Comparison of ENCODE assay signal across 2 cellular contexts in the genomic region with DNA sequence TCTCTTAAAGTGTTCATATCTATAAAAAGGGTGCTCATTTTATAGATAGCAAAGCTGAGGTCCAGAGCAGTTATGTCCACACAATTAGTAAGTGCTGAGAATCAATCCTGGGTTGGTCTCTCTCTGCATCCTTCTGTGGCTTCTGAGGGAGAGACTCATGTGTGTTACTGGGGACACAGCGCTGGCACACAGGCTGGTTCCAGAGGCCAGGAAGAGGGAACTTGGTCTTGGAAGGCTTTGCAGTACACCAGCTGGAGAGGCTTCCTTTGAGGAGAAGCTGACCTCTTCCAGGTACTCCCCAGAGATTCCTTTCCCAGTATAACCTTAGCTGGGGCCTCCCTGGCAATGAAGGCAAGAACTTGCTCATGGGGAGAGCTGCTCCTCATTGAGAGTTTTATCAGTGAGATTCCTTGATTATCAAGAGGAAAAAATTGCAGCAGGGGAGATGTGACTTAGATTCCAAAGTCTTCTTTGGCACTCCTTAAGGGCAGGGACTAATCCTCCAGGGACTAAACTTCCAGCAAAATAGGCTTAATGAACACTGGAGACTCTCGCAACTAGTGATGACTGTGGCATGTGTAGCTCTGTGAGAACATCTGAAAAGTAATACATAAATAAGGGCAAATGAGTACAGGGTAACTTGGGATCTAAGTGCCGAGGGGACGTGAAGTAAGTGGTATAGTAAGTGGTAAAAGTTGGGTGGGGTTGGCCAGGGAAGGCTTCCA.
TF ChIP-seq lines count a peak whose summit lies in the region.

No MANE protein-coding gene starts in this region.

TF ChIP-seq in IMR-90, 13 proteins besides CTCF, POLR2A, EP300 and RAD21:
- TF ChIP-seq RCOR1 (IDR thresholded peaks at IDR 0.05; ENCODE audit: insufficient replicate concordance, low read length), result no peak
- TF ChIP-seq, protein P1, sequence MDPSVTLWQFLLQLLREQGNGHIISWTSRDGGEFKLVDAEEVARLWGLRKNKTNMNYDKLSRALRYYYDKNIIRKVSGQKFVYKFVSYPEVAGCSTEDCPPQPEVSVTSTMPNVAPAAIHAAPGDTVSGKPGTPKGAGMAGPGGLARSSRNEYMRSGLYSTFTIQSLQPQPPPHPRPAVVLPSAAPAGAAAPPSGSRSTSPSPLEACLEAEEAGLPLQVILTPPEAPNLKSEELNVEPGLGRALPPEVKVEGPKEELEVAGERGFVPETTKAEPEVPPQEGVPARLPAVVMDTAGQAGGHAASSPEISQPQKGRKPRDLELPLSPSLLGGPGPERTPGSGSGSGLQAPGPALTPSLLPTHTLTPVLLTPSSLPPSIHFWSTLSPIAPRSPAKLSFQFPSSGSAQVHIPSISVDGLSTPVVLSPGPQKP (IDR thresholded peaks at IDR 0.05; ENCODE audit: borderline replicate concordance, low read depth, low read length), result no peak
- TF ChIP-seq, protein P2, sequence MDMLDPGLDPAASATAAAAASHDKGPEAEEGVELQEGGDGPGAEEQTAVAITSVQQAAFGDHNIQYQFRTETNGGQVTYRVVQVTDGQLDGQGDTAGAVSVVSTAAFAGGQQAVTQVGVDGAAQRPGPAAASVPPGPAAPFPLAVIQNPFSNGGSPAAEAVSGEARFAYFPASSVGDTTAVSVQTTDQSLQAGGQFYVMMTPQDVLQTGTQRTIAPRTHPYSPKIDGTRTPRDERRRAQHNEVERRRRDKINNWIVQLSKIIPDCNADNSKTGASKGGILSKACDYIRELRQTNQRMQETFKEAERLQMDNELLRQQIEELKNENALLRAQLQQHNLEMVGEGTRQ (IDR thresholded peaks at IDR 0.05; ENCODE audit: low read depth, low read length), result no peak
- TF ChIP-seq BHLHE40 (IDR thresholded peaks at IDR 0.05; ENCODE audit: low read depth, low read length), result no peak
- TF ChIP-seq RFX5 (IDR thresholded peaks at IDR 0.05; ENCODE audit: low read depth, low read length), result no peak
- TF ChIP-seq CHD1 (IDR thresholded peaks at IDR 0.05; ENCODE audit: low read depth, low read length), result no peak
- no peak for TF ChIP-seq MXI1 (IDR thresholded peaks at IDR 0.05; ENCODE audit: borderline replicate concordance, low read depth, low read length)
- no peak for TF ChIP-seq NFE2L2 (IDR thresholded peaks at IDR 0.05; ENCODE audit: low read depth, low read length)
- no peak for TF ChIP-seq MAFK (IDR thresholded peaks at IDR 0.05; ENCODE audit: low read depth, low read length)
- TF ChIP-seq FOS (IDR thresholded peaks at IDR 0.05; ENCODE audit: low read depth, low read length), result no peak
- TF ChIP-seq CEBPB (IDR thresholded peaks at IDR 0.05; ENCODE audit: low read depth, low read length), result no peak
- TF ChIP-seq MAZ (IDR thresholded peaks at IDR 0.05; ENCODE audit: borderline replicate concordance, low read depth, low read length), result no peak
- no peak for TF ChIP-seq SMC3 (IDR thresholded peaks at IDR 0.05; ENCODE audit: low read depth, low read length)

TF ChIP-seq in H1, 55 proteins besides CTCF, POLR2A, EP300 and RAD21:
- TF ChIP-seq ASH2L (IDR thresholded peaks at IDR 0.05; ENCODE audit: low read length) (no peak), SRF (IDR thresholded peaks at IDR 0.05; ENCODE audit: low read depth, low read length) (no peak), TAF7 (optimal IDR thresholded peaks at IDR 0.05; ENCODE audit: borderline replicate concordance, low read depth, low read length) (no peak)
- TF ChIP-seq, protein P3, sequence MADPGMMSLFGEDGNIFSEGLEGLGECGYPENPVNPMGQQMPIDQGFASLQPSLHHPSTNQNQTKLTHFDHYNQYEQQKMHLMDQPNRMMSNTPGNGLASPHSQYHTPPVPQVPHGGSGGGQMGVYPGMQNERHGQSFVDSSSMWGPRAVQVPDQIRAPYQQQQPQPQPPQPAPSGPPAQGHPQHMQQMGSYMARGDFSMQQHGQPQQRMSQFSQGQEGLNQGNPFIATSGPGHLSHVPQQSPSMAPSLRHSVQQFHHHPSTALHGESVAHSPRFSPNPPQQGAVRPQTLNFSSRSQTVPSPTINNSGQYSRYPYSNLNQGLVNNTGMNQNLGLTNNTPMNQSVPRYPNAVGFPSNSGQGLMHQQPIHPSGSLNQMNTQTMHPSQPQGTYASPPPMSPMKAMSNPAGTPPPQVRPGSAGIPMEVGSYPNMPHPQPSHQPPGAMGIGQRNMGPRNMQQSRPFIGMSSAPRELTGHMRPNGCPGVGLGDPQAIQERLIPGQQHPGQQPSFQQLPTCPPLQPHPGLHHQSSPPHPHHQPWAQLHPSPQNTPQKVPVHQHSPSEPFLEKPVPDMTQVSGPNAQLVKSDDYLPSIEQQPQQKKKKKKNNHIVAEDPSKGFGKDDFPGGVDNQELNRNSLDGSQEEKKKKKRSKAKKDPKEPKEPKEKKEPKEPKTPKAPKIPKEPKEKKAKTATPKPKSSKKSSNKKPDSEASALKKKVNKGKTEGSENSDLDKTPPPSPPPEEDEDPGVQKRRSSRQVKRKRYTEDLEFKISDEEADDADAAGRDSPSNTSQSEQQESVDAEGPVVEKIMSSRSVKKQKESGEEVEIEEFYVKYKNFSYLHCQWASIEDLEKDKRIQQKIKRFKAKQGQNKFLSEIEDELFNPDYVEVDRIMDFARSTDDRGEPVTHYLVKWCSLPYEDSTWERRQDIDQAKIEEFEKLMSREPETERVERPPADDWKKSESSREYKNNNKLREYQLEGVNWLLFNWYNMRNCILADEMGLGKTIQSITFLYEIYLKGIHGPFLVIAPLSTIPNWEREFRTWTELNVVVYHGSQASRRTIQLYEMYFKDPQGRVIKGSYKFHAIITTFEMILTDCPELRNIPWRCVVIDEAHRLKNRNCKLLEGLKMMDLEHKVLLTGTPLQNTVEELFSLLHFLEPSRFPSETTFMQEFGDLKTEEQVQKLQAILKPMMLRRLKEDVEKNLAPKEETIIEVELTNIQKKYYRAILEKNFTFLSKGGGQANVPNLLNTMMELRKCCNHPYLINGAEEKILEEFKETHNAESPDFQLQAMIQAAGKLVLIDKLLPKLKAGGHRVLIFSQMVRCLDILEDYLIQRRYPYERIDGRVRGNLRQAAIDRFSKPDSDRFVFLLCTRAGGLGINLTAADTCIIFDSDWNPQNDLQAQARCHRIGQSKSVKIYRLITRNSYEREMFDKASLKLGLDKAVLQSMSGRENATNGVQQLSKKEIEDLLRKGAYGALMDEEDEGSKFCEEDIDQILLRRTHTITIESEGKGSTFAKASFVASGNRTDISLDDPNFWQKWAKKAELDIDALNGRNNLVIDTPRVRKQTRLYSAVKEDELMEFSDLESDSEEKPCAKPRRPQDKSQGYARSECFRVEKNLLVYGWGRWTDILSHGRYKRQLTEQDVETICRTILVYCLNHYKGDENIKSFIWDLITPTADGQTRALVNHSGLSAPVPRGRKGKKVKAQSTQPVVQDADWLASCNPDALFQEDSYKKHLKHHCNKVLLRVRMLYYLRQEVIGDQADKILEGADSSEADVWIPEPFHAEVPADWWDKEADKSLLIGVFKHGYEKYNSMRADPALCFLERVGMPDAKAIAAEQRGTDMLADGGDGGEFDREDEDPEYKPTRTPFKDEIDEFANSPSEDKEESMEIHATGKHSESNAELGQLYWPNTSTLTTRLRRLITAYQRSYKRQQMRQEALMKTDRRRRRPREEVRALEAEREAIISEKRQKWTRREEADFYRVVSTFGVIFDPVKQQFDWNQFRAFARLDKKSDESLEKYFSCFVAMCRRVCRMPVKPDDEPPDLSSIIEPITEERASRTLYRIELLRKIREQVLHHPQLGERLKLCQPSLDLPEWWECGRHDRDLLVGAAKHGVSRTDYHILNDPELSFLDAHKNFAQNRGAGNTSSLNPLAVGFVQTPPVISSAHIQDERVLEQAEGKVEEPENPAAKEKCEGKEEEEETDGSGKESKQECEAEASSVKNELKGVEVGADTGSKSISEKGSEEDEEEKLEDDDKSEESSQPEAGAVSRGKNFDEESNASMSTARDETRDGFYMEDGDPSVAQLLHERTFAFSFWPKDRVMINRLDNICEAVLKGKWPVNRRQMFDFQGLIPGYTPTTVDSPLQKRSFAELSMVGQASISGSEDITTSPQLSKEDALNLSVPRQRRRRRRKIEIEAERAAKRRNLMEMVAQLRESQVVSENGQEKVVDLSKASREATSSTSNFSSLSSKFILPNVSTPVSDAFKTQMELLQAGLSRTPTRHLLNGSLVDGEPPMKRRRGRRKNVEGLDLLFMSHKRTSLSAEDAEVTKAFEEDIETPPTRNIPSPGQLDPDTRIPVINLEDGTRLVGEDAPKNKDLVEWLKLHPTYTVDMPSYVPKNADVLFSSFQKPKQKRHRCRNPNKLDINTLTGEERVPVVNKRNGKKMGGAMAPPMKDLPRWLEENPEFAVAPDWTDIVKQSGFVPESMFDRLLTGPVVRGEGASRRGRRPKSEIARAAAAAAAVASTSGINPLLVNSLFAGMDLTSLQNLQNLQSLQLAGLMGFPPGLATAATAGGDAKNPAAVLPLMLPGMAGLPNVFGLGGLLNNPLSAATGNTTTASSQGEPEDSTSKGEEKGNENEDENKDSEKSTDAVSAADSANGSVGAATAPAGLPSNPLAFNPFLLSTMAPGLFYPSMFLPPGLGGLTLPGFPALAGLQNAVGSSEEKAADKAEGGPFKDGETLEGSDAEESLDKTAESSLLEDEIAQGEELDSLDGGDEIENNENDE (IDR thresholded peaks at IDR 0.05; ENCODE audit: insufficient replicate concordance, low read length), result no peak
